Comparison of ENCODE assay signal across 8 cellular contexts in genomic region chr16:87492721-87493554, GRCh38. TPM values are rescaled to one million over a fixed set of nuclear protein-coding genes. Genes with fewer than 3 reads are reported as not detected.
DNase-seq lines count a peak whose midpoint lies in the region; ATAC-seq and TF ChIP-seq lines count a peak whose summit lies in the region.

Gene ZCCHC14, minus strand, starts transcription at chr16:87493024. Its CDS starts 786 bp downstream, at chr16:87492238.

- H4K20me1 ChIP-seq in KMS-11 (ENCODE audit: insufficient read depth), result no peaks in the 10 kb centered on the region

- H3K4me3 Mint-ChIP-seq in natural killer cell treated with Interleukin-12 subunit alpha and Interleukin-12 subunit beta and Interleukin-15 and Interleukin-18, amount 100 ng/mL, for 72 hours, result peak within 1 kb of the TSS; percentile 89

- H3K36me3 Mint-ChIP-seq in natural killer cell treated with Interleukin-12 subunit alpha and Interleukin-12 subunit beta and Interleukin-15 and Interleukin-18, amount 100 ng/mL, for 72 hours, result no peaks in the 10 kb centered on the region

- H3K9me3 Mint-ChIP-seq in natural killer cell treated with Interleukin-12 subunit alpha and Interleukin-12 subunit beta and Interleukin-15 and Interleukin-18, amount 100 ng/mL, for 72 hours, result no peaks in the 10 kb centered on the region

- peak; percentile 87 for ATAC-seq in GM21737 (IDR thresholded peaks at IDR 0.05; ENCODE audit: unreplicated experiment)
- ATAC-seq in natural killer cell treated with Interleukin-12 subunit alpha and Interleukin-12 subunit beta and Interleukin-15 and Interleukin-18, amount 100 ng/mL, for 72 hours, result peak; percentile 93

- H3K27me3 ChIP-seq in KMS-11 (ENCODE audit: insufficient read depth, low read depth), result no peaks in the 10 kb centered on the region

- H3K4me2 ChIP-seq in KMS-11, result peak within 1 kb of the TSS; percentile 54

- DNase-seq in DMS79 treated with DMSO at 0.1 percent for 48 hours (lab: John Stamatoyannopoulos, UW) (peak; percentile 75), RPMI8226 (peak; percentile 96), fibroblast of pulmonary artery (ENCODE audit: low read depth) (peak; percentile 98)
- peak; percentile 99 for DNase-seq in activated T-helper 9 cell treated with anti-CD3 and anti-CD28 coated beads, Interleukin-2, amount 50 U/mL, for 16 hours (ENCODE audit: low read depth)
- peak; percentile 100 for DNase-seq in natural killer cell treated with Interleukin-12 subunit alpha and Interleukin-12 subunit beta and Interleukin-15 and Interleukin-18, amount 100 ng/mL, for 72 hours (ENCODE audit: low spot score)
- DNase-seq in stimulated activated naive CD4-positive, alpha-beta T cell (lab: John Stamatoyannopoulos, UW), result peak; percentile 96 to 99 (median 97)

- H3K36me3 ChIP-seq in KMS-11 (ENCODE audit: insufficient read depth), result no peaks in the 10 kb centered on the region

- H3K79me2 ChIP-seq in KMS-11 (ENCODE audit: insufficient read depth, low read depth), result peaks cover 10% of the 10 kb centered on the region; the same call in 1 of the 2 replicates

- H3K9ac ChIP-seq in KMS-11, result no peak within 1 kb of the TSS; the same call in 1 of the 2 replicates

- no peak for TF ChIP-seq CTCF in KMS-11 (conservative IDR thresholded peaks at IDR 0.05; ENCODE audit: low read depth, low read length)
- TF ChIP-seq CTCF in fibroblast of pulmonary artery (IDR thresholded peaks at IDR 0.05; ENCODE audit: low read length, missing control alignments), result no peak

- H3K4me1 ChIP-seq in KMS-11 (ENCODE audit: low read depth, poor library complexity, severe bottlenecking), result peaks cover 10% of the 10 kb centered on the region

- no peaks in the 10 kb centered on the region for H3K27me3 Mint-ChIP-seq in natural killer cell treated with Interleukin-12 subunit alpha and Interleukin-12 subunit beta and Interleukin-15 and Interleukin-18, amount 100 ng/mL, for 72 hours

- H3K27ac ChIP-seq in KMS-11, result no peak within 1 kb of the TSS

- no peak within 1 kb of the TSS for H3K4me3 ChIP-seq in KMS-11 (IDR thresholded peaks at IDR 0.05; ENCODE audit: insufficient read depth, low read depth, low read length)
- H3K4me3 ChIP-seq in fibroblast of pulmonary artery (replicated peaks; ENCODE audit: low read depth, low read length), result peak within 1 kb of the TSS; percentile 50

- H3K4me1 Mint-ChIP-seq in natural killer cell treated with Interleukin-12 subunit alpha and Interleukin-12 subunit beta and Interleukin-15 and Interleukin-18, amount 100 ng/mL, for 72 hours (ENCODE audit: low read depth in 2 of 2), result peaks cover 55 to 62% of the 10 kb centered on the region in 2 donors

- peak within 1 kb of the TSS; percentile 83 for H2AFZ ChIP-seq in KMS-11 (ENCODE audit: low read depth)

- H3K27ac Mint-ChIP-seq in natural killer cell treated with Interleukin-12 subunit alpha and Interleukin-12 subunit beta and Interleukin-15 and Interleukin-18, amount 100 ng/mL, for 72 hours, result peak within 1 kb of the TSS; percentile 66 to 86

RNA-seq across cellular contexts. Expression of gene ZCCHC14, which starts in this region (rescaled TPM):
- total RNA-seq in natural killer cell treated with Interleukin-12 subunit alpha and Interleukin-12 subunit beta and Interleukin-15 and Interleukin-18, amount 100 ng/mL, for 72 hours, result 10 to 100 TPM; 15.7 to 15.9 TPM
